28 cellular contexts compared by ENCODE assay signal in genomic region chr19:20182232-20182785, GRCh38. TPM values are rescaled to one million over a fixed set of nuclear protein-coding genes. Genes with fewer than 3 reads are reported as not detected.
A peak's percentile ranks its signal among the peaks of the same experiment; 100 is the strongest.
DNase-seq lines count a peak whose midpoint lies in the region; ATAC-seq and TF ChIP-seq lines count a peak whose summit lies in the region.
"Had no signal": no experiment of that assay in that cellular context is flagged by ENCODE, and none has a peak within 500 bp of the region (broad histone marks: within the 10 kb centered on the region; RNA-seq: fewer than 3 reads in every experiment).

No MANE protein-coding gene starts in this region.

- H3K27me3 Mint-ChIP-seq in neural progenitor cell (ENCODE audit: insufficient read depth, low read depth): no peaks in the 10 kb centered on the region
- no peaks in the 10 kb centered on the region for H3K27me3 Mint-ChIP-seq in T-cell
- H3K27me3 Mint-ChIP-seq: activated CD4-positive, alpha-beta T cell treated with anti-CD3 and anti-CD28 coated beads for 36 hours; dendritic cell treated with granulocyte-macrophage colony-stimulating factor and Interleukin-4, amounts not matched to agents 40 ng/mL and 50 ng/mL, for 4 days; stimulated activated naive CD8-positive, alpha-beta T cell treated with anti-CD3 and anti-CD28 coated beads, Interleukin-15, amount 100 ng/mL, for 72 hours had no signal

- H3K27ac ChIP-seq in neural progenitor cell: peak overlapping the region; percentile 37
- H3K27ac ChIP-seq: 22Rv1; BLaER1 treated with 17β-estradiol and CSF1 and Interleukin-3, amounts not matched to agents 10 nM and 100 nM; neutrophil; thoracic aorta had no signal

- peak; percentile 41 for DNase-seq in DMS 273 (lab: John Stamatoyannopoulos, UW; ENCODE audit: unreplicated experiment)
- no peak for DNase-seq in DMS 273 treated with DMSO at 0.1 percent for 48 hours (lab: John Stamatoyannopoulos, UW)
- DNase-seq in NCI-H1417 treated with DMSO at 0.1 percent for 48 hours (lab: John Stamatoyannopoulos, UW): peak; percentile 61
- peak; percentile 76 for DNase-seq in NCI-H748 (lab: John Stamatoyannopoulos, UW; ENCODE audit: unreplicated experiment)
- no peak for DNase-seq in neural progenitor cell (ENCODE audit: low spot score)
- DNase-seq in T-cell: no peak
- DNase-seq: activated CD4-positive, alpha-beta T cell treated with anti-CD3 and anti-CD28 coated beads for 36 hours; activated CD8-positive, alpha-beta T cell treated with anti-CD3 and anti-CD28 coated beads, Interleukin-2, amount 10 ng/mL, durations not matched to agents 7 days and 5 days; activated naive CD4-positive, alpha-beta T cell treated with anti-CD3 and anti-CD28 coated beads for 36 hours; caudate nucleus; DND-41; endodermal cell; GF-D8; NCI-H146; NCI-H446 treated with DMSO at 0.1 percent for 48 hours; Right ventricle myocardium superior; stimulated activated CD8-positive, alpha-beta memory T cell treated with anti-CD3 and anti-CD28 coated beads, Interleukin-4, amount 100 ng/mL, for 48 hours; stimulated activated naive CD8-positive, alpha-beta T cell treated with anti-CD3 and anti-CD28 coated beads, Interleukin-15, amount 100 ng/mL, for 72 hours; T-helper 2 cell had no signal

- no peak overlapping the region for H3K4me2 ChIP-seq in neural progenitor cell
- H3K4me2 ChIP-seq: BLaER1 treated with 17β-estradiol and CSF1 and Interleukin-3, amounts not matched to agents 10 nM and 100 nM had no signal

- H3K4me1 Mint-ChIP-seq in neural progenitor cell (no peaks in the 10 kb centered on the region), T-cell (peaks cover 0 to 6% (median 0%) of the 10 kb centered on the region in 3 donors)
- H3K4me1 Mint-ChIP-seq: stimulated activated naive CD8-positive, alpha-beta T cell treated with anti-CD3 and anti-CD28 coated beads, Interleukin-15, amount 100 ng/mL, for 72 hours had no signal

- no peak overlapping the region for H3K4me3 ChIP-seq in neural progenitor cell
- H3K4me3 ChIP-seq: BLaER1 treated with 17β-estradiol and CSF1 and Interleukin-3, amounts not matched to agents 10 nM and 100 nM; thoracic aorta had no signal

- no peak overlapping the region for H3K9ac ChIP-seq in neural progenitor cell
- H3K9ac ChIP-seq: BLaER1 treated with 17β-estradiol and CSF1 and Interleukin-3, amounts not matched to agents 10 nM and 100 nM had no signal

- no peaks in the 10 kb centered on the region for H3K27me3 ChIP-seq in neural progenitor cell
- H3K27me3 ChIP-seq: BLaER1 treated with 17β-estradiol and CSF1 and Interleukin-3, amounts not matched to agents 10 nM and 100 nM; neutrophil had no signal

- no peak overlapping the region for H3K27ac Mint-ChIP-seq in neural progenitor cell
- H3K27ac Mint-ChIP-seq in T-cell: no peak overlapping the region
- H3K27ac Mint-ChIP-seq: activated CD4-positive, alpha-beta T cell treated with anti-CD3 and anti-CD28 coated beads for 36 hours; activated CD8-positive, alpha-beta T cell treated with anti-CD3 and anti-CD28 coated beads, Interleukin-2, amount 10 ng/mL, durations not matched to agents 7 days and 5 days; activated naive CD4-positive, alpha-beta T cell treated with anti-CD3 and anti-CD28 coated beads for 36 hours; dendritic cell treated with granulocyte-macrophage colony-stimulating factor and Interleukin-4, amounts not matched to agents 40 ng/mL and 50 ng/mL, for 4 days; endodermal cell; stimulated activated naive CD8-positive, alpha-beta T cell treated with anti-CD3 and anti-CD28 coated beads, Interleukin-15, amount 100 ng/mL, for 72 hours had no signal

- no peak overlapping the region for H3K4me3 Mint-ChIP-seq in neural progenitor cell
- no peak overlapping the region for H3K4me3 Mint-ChIP-seq in T-cell
- H3K4me3 Mint-ChIP-seq: activated CD4-positive, alpha-beta T cell treated with anti-CD3 and anti-CD28 coated beads for 36 hours; activated CD8-positive, alpha-beta T cell treated with anti-CD3 and anti-CD28 coated beads, Interleukin-2, amount 10 ng/mL, durations not matched to agents 7 days and 5 days; activated naive CD4-positive, alpha-beta T cell treated with anti-CD3 and anti-CD28 coated beads for 36 hours; dendritic cell treated with granulocyte-macrophage colony-stimulating factor and Interleukin-4, amounts not matched to agents 40 ng/mL and 50 ng/mL, for 4 days; endodermal cell; stimulated activated naive CD8-positive, alpha-beta T cell treated with anti-CD3 and anti-CD28 coated beads, Interleukin-15, amount 100 ng/mL, for 72 hours had no signal

- CTCF ChIA-PET in T-cell (lab: Charles Lee): no interaction called here

- H3F3A ChIP-seq in neural progenitor cell (ENCODE audit: low read depth): peaks cover 3% of the 10 kb centered on the region

- no peaks in the 10 kb centered on the region for H3K9me3 ChIP-seq in neural progenitor cell (ENCODE audit: low read depth)
- H3K9me3 ChIP-seq: neutrophil, thoracic aorta had no signal

- peaks cover 13% of the 10 kb centered on the region for H3K36me3 ChIP-seq in neural progenitor cell
- H3K36me3 ChIP-seq: thoracic aorta had no signal

- TF ChIP-seq CTCF in neural progenitor cell (IDR thresholded peaks at IDR 0.05): no peak

- POLR2A ChIA-PET in T-cell (lab: Charles Lee): interaction anchor here in 1 of 2 donors (0.6 kb wide), 1 partner anchor 1035 kb away, joined by 4 read pairs; no protein-coding TSS in a partner anchor

- no peak for ATAC-seq in GM21367 (IDR thresholded peaks at IDR 0.05; ENCODE audit: unreplicated experiment)
- ATAC-seq in esophagus mucosa: no peak
- ATAC-seq in T-cell (replicated peaks in 1 of 4): no peak
- ATAC-seq: activated CD4-positive, alpha-beta T cell treated with anti-CD3 and anti-CD28 coated beads for 36 hours; activated CD8-positive, alpha-beta T cell treated with anti-CD3 and anti-CD28 coated beads, Interleukin-2, amount 10 ng/mL, durations not matched to agents 7 days and 5 days; Panc1; sciatic nerve; stimulated activated naive CD8-positive, alpha-beta T cell treated with anti-CD3 and anti-CD28 coated beads, Interleukin-15, amount 100 ng/mL, for 72 hours had no signal

- H3K79me2 ChIP-seq in neural progenitor cell (ENCODE audit: low read depth): peaks cover 43% of the 10 kb centered on the region

- no peaks in the 10 kb centered on the region for H3K4me1 ChIP-seq in neural progenitor cell
- H3K4me1 ChIP-seq: BLaER1 treated with 17β-estradiol and CSF1 and Interleukin-3, amounts not matched to agents 10 nM and 100 nM had no signal

- peaks cover 38% of the 10 kb centered on the region for H3K36me3 Mint-ChIP-seq in neural progenitor cell
- peaks cover 44% of the 10 kb centered on the region for H3K36me3 Mint-ChIP-seq in T-cell

- H2AFZ ChIP-seq in neural progenitor cell (replicated peaks): no peak overlapping the region

- H3K9me3 Mint-ChIP-seq in neural progenitor cell (peaks cover 41% of the 10 kb centered on the region), T-cell (peaks cover 0 to 4% (median 3%) of the 10 kb centered on the region in 3 donors)

- H4K20me1 ChIP-seq in neural progenitor cell (ENCODE audit: low read depth): no peaks in the 10 kb centered on the region

RNA-seq across cellular contexts. Expression of gene ZNF486, which starts 15.3 kb away (rescaled TPM):
- total RNA-seq in neural progenitor cell (ENCODE audit: low replicate concordance) (23.4 and 26.9 TPM in 2 replicates), esophagus mucosa (0.60 TPM), T-cell (1 to 10 TPM; 5.0 to 8.6 (median 7.6) TPM)

Comparison
In these comparisons a context has a peak if more than half of its experiments do, and no peak if none do; other contexts are left out.
1. DNase-seq: peak in DMS 273 (single experiment), NCI-H1417 treated with DMSO at 0.1 percent for 48 hours (single experiment) and NCI-H748 (single experiment); none in DMS 273 treated with DMSO at 0.1 percent for 48 hours (single experiment), neural progenitor cell (single experiment) and T-cell (0 of 34).